Comparison of ENCODE assay signal across 8 cellular contexts in genomic region chr19:3366104-3366760, GRCh38. TPM values are rescaled to one million over a fixed set of nuclear protein-coding genes. Genes with fewer than 3 reads are reported as not detected.
DNase-seq lines count a peak whose midpoint lies in the region; ATAC-seq, FAIRE-seq and TF ChIP-seq lines count a peak whose summit lies in the region.

TSS of gene NFIC (plus strand) at chr19:3366583. CDS start at chr19:3366637, 54 bp downstream.

- H3K9ac ChIP-seq in kidney (ENCODE audit: low read length in 2 of 2): peak within 1 kb of the TSS; percentile 50 to 80

- no peak for TF ChIP-seq POLR2A in spleen (IDR thresholded peaks at IDR 0.05)

- TF ChIP-seq CTCF in D721Med (IDR thresholded peaks at IDR 0.05; ENCODE audit: insufficient read depth, missing control alignments): no peak
- no peak for TF ChIP-seq CTCF in kidney (IDR thresholded peaks at IDR 0.05; ENCODE audit: borderline replicate concordance, extremely low read depth, insufficient read depth)
- TF ChIP-seq CTCF in spleen (IDR thresholded peaks at IDR 0.05 in 8 of 11, conservative IDR thresholded peaks at IDR 0.05 in 3 of 11): no peak

- FAIRE-seq in D721Med (lab: Jason Lieb, UNC) (no peak), kidney (lab: Jason Lieb, UNC) (no peak)

- DNase-seq in D721Med (ENCODE audit: insufficient read length, low spot score) (peak; percentile 69), HuH-7.5 (ENCODE audit: low spot score) (peak; percentile 80), T1000 (lab: John Stamatoyannopoulos, UW) (peak; percentile 70), cerebellar cortex (ENCODE audit: low spot score) (peak; percentile 78), kidney (peak; percentile 95), spleen (peak; percentile 87), OCI-M2 (lab: John Stamatoyannopoulos, UW; ENCODE audit: unreplicated experiment) (no peak)

- H3K27ac ChIP-seq in kidney (ENCODE audit: low read depth in 2 of 2, low read length in 2 of 2) (peak within 1 kb of the TSS; percentile 92 to 94), spleen (peak within 1 kb of the TSS; percentile 77 to 96 (median 92))

- H3K4me3 ChIP-seq in kidney (ENCODE audit: low read length in 2 of 2) (peak within 1 kb of the TSS; percentile 60 to 72), spleen (peak within 1 kb of the TSS; percentile 52 to 84 (median 64))

- peaks cover 0 to 21% (median 0%) of the 10 kb centered on the region in 7 donors for H3K27me3 ChIP-seq in spleen (replicated peaks in 1 of 7)

- H3K9me3 ChIP-seq in kidney (ENCODE audit: control insufficient read depth in 1 of 2, low read length in 2 of 2): no peaks in the 10 kb centered on the region
- no peaks in the 10 kb centered on the region for H3K9me3 ChIP-seq in spleen

- no peak for ATAC-seq in GM21528 (IDR thresholded peaks at IDR 0.05; ENCODE audit: low FRiP score, unreplicated experiment)

- intact Hi-C loops in kidney (cut with DNase I): no loop called here
- intact Hi-C loops in spleen (cut with DNase I; ENCODE audit: low total_unique reads): loop anchor here (10.0 kb wide), 1 partner anchor 59 kb away; no protein-coding TSS in a partner anchor

- 0 to 3% (median 1%) methylated on average over 13 to 43 of the region's 54 CpGs for WGBS in spleen, 5 donors

- H3K36me3 ChIP-seq in kidney (ENCODE audit: control insufficient read depth in 1 of 2, insufficient read depth in 2 of 2, low read length in 2 of 2) (no peaks in the 10 kb centered on the region), spleen (no peaks in the 10 kb centered on the region)

- H3K4me1 ChIP-seq in kidney (ENCODE audit: control insufficient read depth in 1 of 2, insufficient read depth in 1 of 2, low read depth in 1 of 2, low read length in 2 of 2) (peaks cover 39 to 43% of the 10 kb centered on the region in 2 donors), spleen (peaks cover 23 to 96% (median 75%) of the 10 kb centered on the region in 6 donors)

RNA-seq across cellular contexts. Expression of gene NFIC, which starts in this region (rescaled TPM):
- 173 TPM for total RNA-seq in kidney
- polyA plus RNA-seq in kidney (ENCODE audit: insufficient read depth, low read depth, low replicate concordance): 20.3 TPM
- 100 to 1,000 TPM in 2 of 7 donors, 10 to 100 TPM in 5; 65.4 to 125 (median 77.1) TPM for total RNA-seq in spleen
- 10 to 100 TPM in 1 of 3 donors, 1 to 10 TPM in 2; 4.1 to 23.4 (median 4.2) TPM for polyA plus RNA-seq in spleen
